Comparison of ENCODE assay signal across 23 cellular contexts in genomic region chrX:25130619-25131018, GRCh38.
"Had no signal": no experiment of that assay in that cellular context is flagged by ENCODE, and none has a peak within 500 bp of the region (broad histone marks: within the 10 kb centered on the region; RNA-seq: fewer than 3 reads in every experiment).

No MANE protein-coding gene starts in this region.

- ATAC-seq: natural killer cell; right lobe of liver; stimulated activated naive B cell treated with anti-CD40 and anti-IgM and Interleukin-4, amounts not matched to agents 10 μg/mL and 1 μg/mL and 100 μg/mL, for 72 hours; stimulated activated naive CD8-positive, alpha-beta T cell treated with anti-CD3 and anti-CD28 coated beads, Interleukin-15, Interleukin-2, amounts not matched to agents 100 U/mL and 50 U/mL, for 24 hours had no signal

- DNase-seq: hippocampal formation; immature natural killer cell; kidney; left ventricle myocardium inferior; naive B cell; natural killer cell; nephron progenitor cell; ovary; right lobe of liver; stimulated activated CD4-positive, alpha-beta T cell treated with anti-CD3 and anti-CD28 coated beads, Interleukin-1b, Interleukin-23, amount 100 ng/mL, for 48 hours; stimulated activated CD4-positive, alpha-beta T cell treated with anti-CD3 and anti-CD28 coated beads, Interleukin-2, amount 100 ng/mL, for 48 hours; stimulated activated CD4-positive, alpha-beta T cell treated with anti-CD3 and anti-CD28 coated beads, Interleukin-4, amount 100 ng/mL, for 4 hours; stimulated activated naive B cell treated with anti-CD40 and anti-IgM and Interleukin-4, amounts not matched to agents 10 μg/mL and 1 μg/mL and 100 μg/mL, for 72 hours; stimulated activated naive CD8-positive, alpha-beta T cell treated with anti-CD3 and anti-CD28 coated beads, Interleukin-15, Interleukin-2, amounts not matched to agents 100 U/mL and 50 U/mL, for 24 hours; stomach; testis; thyroid gland; transverse colon; upper lobe of left lung had no signal

- H3K27ac ChIP-seq: left ventricle myocardium inferior, ovary, right atrium auricular region, right lobe of liver, stomach, testis, thyroid gland, transverse colon, upper lobe of left lung, vagina had no signal

- H3K4me1 ChIP-seq: left ventricle myocardium inferior, right atrium auricular region, stomach, testis, thyroid gland, transverse colon, upper lobe of left lung, vagina had no signal

- H3K36me3 ChIP-seq: left ventricle myocardium inferior, ovary, right atrium auricular region, right lobe of liver, stomach, thyroid gland, transverse colon, upper lobe of left lung, vagina had no signal

- H3K27me3 ChIP-seq: ovary, right atrium auricular region, right lobe of liver, testis, thyroid gland, transverse colon, upper lobe of left lung, vagina had no signal

- H3K4me3 ChIP-seq: left ventricle myocardium inferior, ovary, right atrium auricular region, right lobe of liver, smooth muscle cell, stomach, testis, thyroid gland, transverse colon, upper lobe of left lung, vagina had no signal

- H3K4me2 ChIP-seq: smooth muscle cell had no signal

- H3K9me3 ChIP-seq: left ventricle myocardium inferior, ovary, right atrium auricular region, right lobe of liver, stomach, testis, thyroid gland, transverse colon, upper lobe of left lung, vagina had no signal

- FAIRE-seq: islet of Langerhans, kidney had no signal
